In the genomic region with DNA sequence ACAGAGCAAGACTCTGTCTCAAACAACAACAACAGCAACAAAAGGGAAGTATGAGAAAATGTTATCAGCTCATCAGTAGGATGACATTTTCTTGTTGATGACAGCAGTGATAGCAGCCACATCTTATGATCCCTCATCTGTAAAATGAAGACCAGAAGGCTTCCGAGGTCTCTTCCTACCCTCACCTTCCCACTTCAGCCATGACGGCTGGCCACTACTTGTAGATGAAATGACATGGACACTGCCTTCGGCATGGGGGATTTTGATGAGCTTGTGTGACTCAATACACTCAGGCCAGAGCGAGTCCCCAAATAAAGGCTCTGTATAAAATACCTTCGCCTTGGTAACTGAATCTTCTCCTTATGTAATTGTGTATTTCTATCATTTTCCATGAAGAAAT, we compare ENCODE assay signal across 15 cellular contexts. TPM values are rescaled to one million over a fixed set of nuclear protein-coding genes. Genes with fewer than 3 reads are reported as not detected.
A peak's percentile ranks its signal among the peaks of the same experiment; 100 is the strongest.
DNase-seq lines count a peak whose midpoint lies in the region; ATAC-seq, FAIRE-seq and TF ChIP-seq lines count a peak whose summit lies in the region.
"Had no signal": no experiment of that assay in that cellular context is flagged by ENCODE, and none has a peak within 500 bp of the region (broad histone marks: within the 10 kb centered on the region; RNA-seq: fewer than 3 reads in every experiment).

No MANE protein-coding gene starts in this region.

- H3K4me3 ChIP-seq in naive thymus-derived CD4-positive, alpha-beta T cell (ENCODE audit: low read length) = no peak overlapping the region
- no peak overlapping the region for H3K4me3 ChIP-seq in trophoblast cell (ENCODE audit: low read depth, low read length)
- H3K4me3 ChIP-seq in testis = no peak overlapping the region
- H3K4me3 ChIP-seq in neural progenitor cell = no peak overlapping the region
- H3K4me3 ChIP-seq: GM23338 had no signal

- H3K27ac Mint-ChIP-seq in naive thymus-derived CD4-positive, alpha-beta T cell = peak overlapping the region in 1 of 9 donors; percentile 40
- H3K27ac Mint-ChIP-seq in neural progenitor cell = no peak overlapping the region
- H3K27ac Mint-ChIP-seq in effector memory CD8-positive, alpha-beta T cell = no peak overlapping the region
- H3K27ac Mint-ChIP-seq: CD4-positive, alpha-beta T cell; GM23338 had no signal

- CTCF ChIA-PET in naive thymus-derived CD4-positive, alpha-beta T cell (lab: Charles Lee) = no interaction called here

- H3K79me2 ChIP-seq in trophoblast cell (ENCODE audit: control insufficient read depth, insufficient read depth, low read length, poor library complexity) = no peaks in the 10 kb centered on the region
- H3K79me2 ChIP-seq in neural progenitor cell (ENCODE audit: low read depth) = no peaks in the 10 kb centered on the region

- no CpG with 5 or more reads among the region's 5 CpGs for WGBS in trophoblast cell (ENCODE audit: extremely low coverage, insufficient coverage, insufficient read length)
- 70 to 73% methylated on average over 5 of the region's 5 CpGs for WGBS in testis, 2 donors

- no peaks in the 10 kb centered on the region for H3K9me3 ChIP-seq in naive thymus-derived CD4-positive, alpha-beta T cell (ENCODE audit: control insufficient read depth in 2 of 3, low read length in 3 of 3)
- H3K9me3 ChIP-seq in trophoblast cell (ENCODE audit: insufficient read depth, low read depth, low read length) (no peaks in the 10 kb centered on the region), testis (no peaks in the 10 kb centered on the region), neural progenitor cell (ENCODE audit: low read depth) (no peaks in the 10 kb centered on the region)

- peak; percentile 38 for ATAC-seq in naive thymus-derived CD4-positive, alpha-beta T cell
- ATAC-seq in effector memory CD8-positive, alpha-beta T cell (replicated peaks) = no peak
- ATAC-seq: GM23338 had no signal

- H3F3A ChIP-seq in neural progenitor cell (ENCODE audit: low read depth) = no peaks in the 10 kb centered on the region

- no peaks in the 10 kb centered on the region for H3K79me1 ChIP-seq in trophoblast cell (ENCODE audit: low read length)

- peaks cover 0 to 35% (median 0%) of the 10 kb centered on the region in 5 donors for H3K27me3 Mint-ChIP-seq in naive thymus-derived CD4-positive, alpha-beta T cell
- H3K27me3 Mint-ChIP-seq in neural progenitor cell (ENCODE audit: insufficient read depth, low read depth) = peaks cover 3% of the 10 kb centered on the region
- peaks cover 8% of the 10 kb centered on the region in 2 donors for H3K27me3 Mint-ChIP-seq in effector memory CD8-positive, alpha-beta T cell
- H3K27me3 Mint-ChIP-seq: CD4-positive, alpha-beta T cell had no signal

- H3K4me2 ChIP-seq in trophoblast cell (ENCODE audit: low read length) = no peak overlapping the region
- H3K4me2 ChIP-seq in neural progenitor cell = no peak overlapping the region
- H3K4me2 ChIP-seq: GM23338 had no signal

- H2AFZ ChIP-seq in trophoblast cell (ENCODE audit: insufficient read depth, low read length, poor library complexity) (no peak overlapping the region), neural progenitor cell (replicated peaks) (no peak overlapping the region)
- H2AFZ ChIP-seq: GM23338 had no signal

- H2BK12ac ChIP-seq in trophoblast cell (ENCODE audit: low read length) = no peak overlapping the region

- H3K27me3 ChIP-seq in naive thymus-derived CD4-positive, alpha-beta T cell (ENCODE audit: control insufficient read depth in 2 of 2, insufficient read depth in 2 of 2, low read length in 2 of 2) = no peaks in the 10 kb centered on the region
- H3K27me3 ChIP-seq in trophoblast cell (ENCODE audit: insufficient read depth, low read length) (no peaks in the 10 kb centered on the region), testis (no peaks in the 10 kb centered on the region), neural progenitor cell (no peaks in the 10 kb centered on the region)

- no peak overlapping the region for H3K27ac ChIP-seq in naive thymus-derived CD4-positive, alpha-beta T cell (ENCODE audit: low read depth, low read length)
- H3K27ac ChIP-seq in trophoblast cell (ENCODE audit: low read depth, low read length) (no peak overlapping the region), testis (peak overlapping the region; percentile 0 to 21), neural progenitor cell (no peak overlapping the region)
- H3K27ac ChIP-seq: C4-2B had no signal

- DNase-seq in GM12891 (ENCODE audit: insufficient read length, low spot score) (no peak), trophoblast cell (peak; percentile 54 to 84), testis (no peak), neural progenitor cell (ENCODE audit: low spot score) (no peak)
- DNase-seq in naive thymus-derived CD4-positive, alpha-beta T cell = no peak
- DNase-seq in effector memory CD8-positive, alpha-beta T cell = no peak
- DNase-seq: CD4-positive, alpha-beta T cell; DMS153; DMS79; GDM1; HCEC 1CT had no signal

- POLR2A ChIA-PET in naive thymus-derived CD4-positive, alpha-beta T cell (lab: Charles Lee) = interaction anchor here (0.6 kb wide), 1 partner anchor 40 kb away, joined by 3 read pairs; no protein-coding TSS in a partner anchor

- no peak for TF ChIP-seq CTCF in testis (IDR thresholded peaks at IDR 0.05)
- TF ChIP-seq CTCF in neural progenitor cell (IDR thresholded peaks at IDR 0.05) = no peak

- no peak overlapping the region for H2BK120ac ChIP-seq in trophoblast cell (ENCODE audit: insufficient read depth, low read length, poor library complexity)

- peaks cover 0 to 16% (median 0%) of the 10 kb centered on the region in 5 donors for H3K36me3 Mint-ChIP-seq in naive thymus-derived CD4-positive, alpha-beta T cell
- peaks cover 7% of the 10 kb centered on the region for H3K36me3 Mint-ChIP-seq in neural progenitor cell
- H3K36me3 Mint-ChIP-seq in effector memory CD8-positive, alpha-beta T cell (ENCODE audit: insufficient read depth) = no peaks in the 10 kb centered on the region

- no peaks in the 10 kb centered on the region for H4K20me1 ChIP-seq in neural progenitor cell (ENCODE audit: low read depth)

- H2BK5ac ChIP-seq in trophoblast cell (ENCODE audit: low read depth, low read length, poor library complexity) = no peak overlapping the region

- no peak overlapping the region for H3K23ac ChIP-seq in trophoblast cell (ENCODE audit: low read length)

- intact Hi-C loops in naive thymus-derived CD4-positive, alpha-beta T cell (cut with micrococcal nuclease) = no loop called here
- intact Hi-C loops in testis (cut with DNase I; ENCODE audit: low total_unique reads) = no loop called here

- H3K14ac ChIP-seq in trophoblast cell (ENCODE audit: low read length) = no peak overlapping the region

- H3K4ac ChIP-seq in trophoblast cell (ENCODE audit: low read depth, low read length) = no peak overlapping the region

- peak; percentile 5 for FAIRE-seq in GM12891 (lab: Jason Lieb, UNC)
- FAIRE-seq: H54 had no signal

- H4K91ac ChIP-seq in trophoblast cell (ENCODE audit: low read depth, low read length) = no peak overlapping the region

- H3K18ac ChIP-seq in trophoblast cell (ENCODE audit: low read length) = no peak overlapping the region

- no peak overlapping the region for H2AK5ac ChIP-seq in trophoblast cell (ENCODE audit: low read length)

- H3K9ac ChIP-seq in trophoblast cell (ENCODE audit: low read length) = no peak overlapping the region
- no peak overlapping the region for H3K9ac ChIP-seq in neural progenitor cell

- no peak overlapping the region for H4K12ac ChIP-seq in trophoblast cell (ENCODE audit: low read depth, low read length)

- H3K4me1 ChIP-seq in naive thymus-derived CD4-positive, alpha-beta T cell (ENCODE audit: control insufficient read depth in 2 of 2, insufficient read depth in 2 of 2, low read length in 2 of 2) = no peaks in the 10 kb centered on the region
- H3K4me1 ChIP-seq in trophoblast cell (ENCODE audit: control insufficient read depth in 1 of 2, insufficient read depth in 2 of 2, low read length in 2 of 2) = no peaks in the 10 kb centered on the region
- peaks cover 9% of the 10 kb centered on the region for H3K4me1 ChIP-seq in testis
- H3K4me1 ChIP-seq in neural progenitor cell = no peaks in the 10 kb centered on the region

- H4K8ac ChIP-seq in trophoblast cell (ENCODE audit: low read depth, low read length) = no peak overlapping the region

- no peaks in the 10 kb centered on the region for H3K36me3 ChIP-seq in naive thymus-derived CD4-positive, alpha-beta T cell (ENCODE audit: control insufficient read depth in 2 of 3, insufficient read depth in 3 of 3, low read length in 3 of 3)
- H3K36me3 ChIP-seq in trophoblast cell (ENCODE audit: control insufficient read depth in 1 of 2, insufficient read depth in 2 of 2, low read length in 2 of 2) (no peaks in the 10 kb centered on the region), testis (ENCODE audit: low read depth, missing control alignments) (no peaks in the 10 kb centered on the region), neural progenitor cell (no peaks in the 10 kb centered on the region)

- no peaks in the 10 kb centered on the region for H3K9me3 Mint-ChIP-seq in naive thymus-derived CD4-positive, alpha-beta T cell
- peaks cover 5% of the 10 kb centered on the region for H3K9me3 Mint-ChIP-seq in neural progenitor cell
- no peaks in the 10 kb centered on the region for H3K9me3 Mint-ChIP-seq in effector memory CD8-positive, alpha-beta T cell
- H3K9me3 Mint-ChIP-seq: CD4-positive, alpha-beta T cell; GM23338 had no signal

- TF ChIP-seq POLR2A in GM12891 (IDR thresholded peaks at IDR 0.05; ENCODE audit: low read depth, low read length) (no peak), testis (IDR thresholded peaks at IDR 0.05) (no peak)

- H3K4me3 Mint-ChIP-seq in naive thymus-derived CD4-positive, alpha-beta T cell = no peak overlapping the region
- H3K4me3 Mint-ChIP-seq in neural progenitor cell = no peak overlapping the region
- H3K4me3 Mint-ChIP-seq in effector memory CD8-positive, alpha-beta T cell = no peak overlapping the region
- H3K4me3 Mint-ChIP-seq: CD4-positive, alpha-beta T cell; GM23338 had no signal

- H3K4me1 Mint-ChIP-seq in naive thymus-derived CD4-positive, alpha-beta T cell = peaks cover 0 to 6% (median 0%) of the 10 kb centered on the region in 7 donors
- peaks cover 2% of the 10 kb centered on the region for H3K4me1 Mint-ChIP-seq in neural progenitor cell
- no peaks in the 10 kb centered on the region for H3K4me1 Mint-ChIP-seq in effector memory CD8-positive, alpha-beta T cell (ENCODE audit: low read depth in 2 of 2)
- H3K4me1 Mint-ChIP-seq: GM23338 had no signal

TF ChIP-seq in GM12891, 5 proteins besides CTCF, POLR2A, EP300 and RAD21 (continues in another document):
- TF ChIP-seq TAF1 (IDR thresholded peaks at IDR 0.05; ENCODE audit: low read depth, low read length) = no peak
- TF ChIP-seq POLR2AphosphoS5 (IDR thresholded peaks at IDR 0.05; ENCODE audit: low read depth, low read length) = no peak
- TF ChIP-seq PAX5 (IDR thresholded peaks at IDR 0.05; ENCODE audit: insufficient read depth, low read length, severe bottlenecking) = no peak
- TF ChIP-seq SPI1 (IDR thresholded peaks at IDR 0.05; ENCODE audit: low read depth, low read length) = no peak

RNA-seq across cellular contexts. Expression of gene ECHDC3, which starts 6.7 kb away (rescaled TPM):
- 5.9 TPM for polyA plus RNA-seq in GM12891 (2012; ENCODE audit: low read depth, missing spikeins)
- total RNA-seq in naive thymus-derived CD4-positive, alpha-beta T cell = 1 to 10 TPM in 1 of 5 experiments, under 1 TPM in 1, not detected in 3; 0.74 to 2.5 TPM
- under 1 TPM; 0.36 to 0.39 TPM for polyA plus RNA-seq in naive thymus-derived CD4-positive, alpha-beta T cell
- 2.5 and 2.8 TPM in 2 replicates for polyA plus RNA-seq in trophoblast cell (2013)
- total RNA-seq in testis = 10 to 100 TPM; 61.7 to 83.8 TPM
- polyA plus RNA-seq in testis (ENCODE audit: insufficient read depth, low read depth, low replicate concordance) = 32.5 TPM
- total RNA-seq in neural progenitor cell (ENCODE audit: low replicate concordance) = 2.1 and 10.1 TPM in 2 replicates
- total RNA-seq: A172 had no signal

Comparison
In these comparisons a context has a peak if more than half of its experiments do, and no peak if none do; other contexts are left out.
1. DNase-seq: peak in trophoblast cell (2 of 2); none in GM12891 (single experiment), naive thymus-derived CD4-positive, alpha-beta T cell (0 of 9), testis (single experiment), neural progenitor cell (single experiment) and effector memory CD8-positive, alpha-beta T cell (0 of 3).
2. H3K27ac ChIP-seq: peak in testis (2 of 2); none in naive thymus-derived CD4-positive, alpha-beta T cell (single experiment), trophoblast cell (single experiment) and neural progenitor cell (single experiment).